8 cellular contexts compared by ENCODE assay signal in genomic region chr3:120741837-120742197, GRCh38. TPM values are rescaled to one million over a fixed set of nuclear protein-coding genes. Genes with fewer than 3 reads are reported as not detected.
DNase-seq lines count a peak whose midpoint lies in the region; ATAC-seq and TF ChIP-seq lines count a peak whose summit lies in the region.

No MANE protein-coding gene starts in this region.

- CTCF ChIA-PET in Caco-2 (lab: Charles Lee) = no interaction called here

- DNase-seq in Caco-2 (no peak), body of pancreas (no peak), lower lobe of right lung (no peak), GM19238 (ENCODE audit: insufficient read length, low spot score) (no peak), cerebellum (ENCODE audit: low spot score) (no peak)

- TF ChIP-seq POLR2A in body of pancreas (IDR thresholded peaks at IDR 0.05) = no peak

- peak overlapping the region; percentile 88 for H3K4me3 Mint-ChIP-seq in Caco-2 (ENCODE audit: unreplicated experiment)

- ATAC-seq in GM19468 (IDR thresholded peaks at IDR 0.05; ENCODE audit: extremely low read depth, unreplicated experiment) (peak; percentile 2), body of pancreas (peak; percentile 12), lower lobe of right lung (peak; percentile 6 to 34)

- H3K27me3 Mint-ChIP-seq in Caco-2 (ENCODE audit: insufficient read depth, unreplicated experiment) = no peaks in the 10 kb centered on the region

- no peak for TF ChIP-seq RAD21 in Ishikawa (IDR thresholded peaks at IDR 0.05; ENCODE audit: low read depth)

- H3K27ac ChIP-seq in body of pancreas (peak overlapping the region in 3 of 4 donors; percentile 87 to 98 (median 96)), lower lobe of right lung (peak overlapping the region; percentile 99), urinary bladder (ENCODE audit: low read depth) (peak overlapping the region; percentile 57)

- TF ChIP-seq CTCF in Caco-2 (IDR thresholded peaks at IDR 0.05; ENCODE audit: insufficient read depth in 1 of 2, low read depth in 1 of 2, low read length in 1 of 2, severe bottlenecking in 1 of 2, unreplicated experiment in 1 of 2) = no peak
- TF ChIP-seq CTCF in body of pancreas (IDR thresholded peaks at IDR 0.05) = no peak
- no peak for TF ChIP-seq CTCF in lower lobe of right lung (IDR thresholded peaks at IDR 0.05)

- H3K27me3 ChIP-seq in Caco-2 (replicated peaks; ENCODE audit: control insufficient read depth, insufficient read depth, low read length) (no peaks in the 10 kb centered on the region), body of pancreas (no peaks in the 10 kb centered on the region), lower lobe of right lung (ENCODE audit: low read depth) (no peaks in the 10 kb centered on the region)

- peak overlapping the region; percentile 68 for H3K4me3 ChIP-seq in Caco-2 (ENCODE audit: low read depth, low read length)
- peak overlapping the region in 1 of 2 donors; percentile 91 for H3K4me3 ChIP-seq in body of pancreas
- H3K4me3 ChIP-seq in lower lobe of right lung = peak overlapping the region; percentile 98
- peak overlapping the region; percentile 61 for H3K4me3 ChIP-seq in urinary bladder (ENCODE audit: low read depth, low read length)

- no TSS peak for BruUV-seq in Caco-2 (replicated peaks; lab: Mats Ljungman, UMichigan)

- H3K36me3 ChIP-seq in Caco-2 (ENCODE audit: control insufficient read depth, insufficient read depth, low read length) (peaks cover 2% of the 10 kb centered on the region), body of pancreas (replicated peaks in 1 of 2; ENCODE audit: insufficient read depth in 1 of 2, low read depth in 2 of 2) (peaks cover 0 to 1% of the 10 kb centered on the region in 2 donors), lower lobe of right lung (peaks cover 11% of the 10 kb centered on the region), urinary bladder (ENCODE audit: insufficient read depth) (peaks cover 2% of the 10 kb centered on the region)

- H3K27ac Mint-ChIP-seq in Caco-2 (ENCODE audit: unreplicated experiment) = peak overlapping the region; percentile 99

- POLR2A ChIA-PET in Caco-2 (lab: Charles Lee) = interaction anchor here (0.6 to 1.9 kb wide), 4 partner anchors 12 to 145 kb away, joined by 3 to 17 read pairs (median 8); partner anchors contain the start of genes HGD and NDUFB4

- 3 to 6% methylated on average over 10 of the region's 10 CpGs for WGBS in body of pancreas, 2 donors
- 6% methylated on average over 10 of the region's 10 CpGs for WGBS in urinary bladder

- TF ChIP-seq EP300 in Ishikawa (IDR thresholded peaks at IDR 0.05; ENCODE audit: borderline replicate concordance) = no peak

- H3K4me1 Mint-ChIP-seq in Caco-2 (ENCODE audit: low read depth, unreplicated experiment) = peaks cover 24% of the 10 kb centered on the region

- no peaks in the 10 kb centered on the region for H3K9me3 ChIP-seq in Caco-2
- no peaks in the 10 kb centered on the region for H3K9me3 ChIP-seq in body of pancreas
- H3K9me3 ChIP-seq in lower lobe of right lung = no peaks in the 10 kb centered on the region

- H3K36me3 Mint-ChIP-seq in Caco-2 (ENCODE audit: insufficient read depth, unreplicated experiment) = peaks cover 12% of the 10 kb centered on the region

- H3K4me1 ChIP-seq in Caco-2 (0 out of 2 replicates have a peak, but pooled peaks cover 5% of the 10 kb centered on the region), body of pancreas (peaks cover 26% of the 10 kb centered on the region), lower lobe of right lung (peaks cover 17% of the 10 kb centered on the region), urinary bladder (ENCODE audit: insufficient read depth) (no peaks in the 10 kb centered on the region)

- intact Hi-C loops in Caco-2 (cut with micrococcal nuclease; ENCODE audit: unreplicated experiment) (loop anchor here (1.0 to 5.0 kb wide), 4 partner anchors 55 to 181 kb away; partner anchors contain the start of genes HGD and NDUFB4), body of pancreas (cut with DNase I) (no loop called here), lower lobe of right lung (cut with DNase I) (no loop called here)

- H3K9me3 Mint-ChIP-seq in Caco-2 (ENCODE audit: unreplicated experiment) = peaks cover 8% of the 10 kb centered on the region

TF ChIP-seq in Ishikawa, 13 proteins besides CTCF, POLR2A, EP300 and RAD21:
- no peak for TF ChIP-seq EGR1 (IDR thresholded peaks at IDR 0.05)
- TF ChIP-seq TEAD4 (IDR thresholded peaks at IDR 0.05) = no peak
- no peak for TF ChIP-seq FOXM1 (IDR thresholded peaks at IDR 0.05; ENCODE audit: borderline replicate concordance, low read depth)
- TF ChIP-seq MAX (IDR thresholded peaks at IDR 0.05) = peak; percentile 82
- no peak for TF ChIP-seq TAF1 (IDR thresholded peaks at IDR 0.05; ENCODE audit: low read depth)

RNA-seq across cellular contexts. Expression of gene RABL3, which starts 0.5 kb away (rescaled TPM):
- total RNA-seq in Caco-2 (2022) (13.9 and 14.6 TPM in 2 replicates), body of pancreas (1 to 10 TPM; 7.3 to 9.9 TPM), lower lobe of right lung (24.5 TPM), urinary bladder (19.1 TPM), cerebellum (17.7 TPM)
- polyA plus RNA-seq in urinary bladder = 18.2 TPM

RNA-seq across cellular contexts. Expression of gene GTF2E1, which starts 0.7 kb away (rescaled TPM):
- 23.7 and 30.6 TPM in 2 replicates for total RNA-seq in Caco-2 (2022)
- total RNA-seq in body of pancreas = 1 to 10 TPM; 3.6 to 5.9 TPM
- total RNA-seq in lower lobe of right lung = 18.5 TPM
- total RNA-seq in urinary bladder = 18.1 TPM
- polyA plus RNA-seq in urinary bladder = 7.7 TPM
- total RNA-seq in cerebellum = 14.4 TPM

RNA-seq across cellular contexts. Expression of gene HGD, which starts 59.8 kb away (rescaled TPM):
- 76.3 and 102 TPM in 2 replicates for total RNA-seq in Caco-2 (2022)
- 10 to 100 TPM; 14.2 to 14.3 TPM for total RNA-seq in body of pancreas
- total RNA-seq in lower lobe of right lung = 1.7 TPM
- not detected for total RNA-seq in urinary bladder
- polyA plus RNA-seq in urinary bladder = 0.27 TPM
- 0.45 TPM for total RNA-seq in cerebellum
